ENCODE assay signal across 1 cellular context in genomic region chr6:31158140-31158862, GRCh38.
A peak's percentile ranks its signal among the peaks of the same experiment; 100 is the strongest.
TF ChIP-seq lines count a peak whose summit lies in the region.

Gene TCF19 (plus strand): TSS chr6:31158589. CDS start chr6:31159470, 881 bp downstream.

TF ChIP-seq in K562, 482 proteins besides CTCF, POLR2A, EP300 and RAD21 (continued from another document and continues in another):
- no peak for TF ChIP-seq RERE (CRISPR knock-in tag; IDR thresholded peaks at IDR 0.05; ENCODE audit: borderline replicate concordance)
- TF ChIP-seq SOX6 (IDR thresholded peaks at IDR 0.05), result peak; percentile 30; the same call in 1 of the 2 replicates
- no peak for TF ChIP-seq ZNF398 (CRISPR knock-in tag; IDR thresholded peaks at IDR 0.05)
- TF ChIP-seq ESRRB (CRISPR knock-in tag; IDR thresholded peaks at IDR 0.05; ENCODE audit: borderline replicate concordance), result no peak
- peak; percentile 95 for TF ChIP-seq EGR1 (conservative IDR thresholded peaks at IDR 0.05)
- peak; percentile 49 for TF ChIP-seq CREB1 (IDR thresholded peaks at IDR 0.05)
- TF ChIP-seq CREB1 (CRISPR knock-in tag; IDR thresholded peaks at IDR 0.05), result peak; percentile 76
- TF ChIP-seq ZNF232 (CRISPR knock-in tag; IDR thresholded peaks at IDR 0.05), result no peak
- TF ChIP-seq TCF3 (CRISPR knock-in tag; IDR thresholded peaks at IDR 0.05), result peak; percentile 19; the same call in 1 of the 2 replicates
- no peak for TF ChIP-seq DLX4 (CRISPR knock-in tag; IDR thresholded peaks at IDR 0.05)
- TF ChIP-seq BHLHE40 (IDR thresholded peaks at IDR 0.05; ENCODE audit: low read length), result peak; percentile 91
- TF ChIP-seq ZNF354B (CRISPR knock-in tag; IDR thresholded peaks at IDR 0.05), result no peak
- TF ChIP-seq FOSL1 (tag; conservative IDR thresholded peaks at IDR 0.05), result no peak
- TF ChIP-seq ZNF239 (CRISPR knock-in tag; IDR thresholded peaks at IDR 0.05), result no peak
- TF ChIP-seq ZNF197 (CRISPR knock-in tag; IDR thresholded peaks at IDR 0.05; ENCODE audit: low read depth), result no peak
- TF ChIP-seq ZNF124 (CRISPR knock-in tag; IDR thresholded peaks at IDR 0.05), result no peak
- no peak for TF ChIP-seq MLX (CRISPR knock-in tag; conservative IDR thresholded peaks at IDR 0.05)
- 0 out of 2 replicates have a peak, but pooled peaks have one; percentile 48 for TF ChIP-seq HLTF (IDR thresholded peaks at IDR 0.05)
- TF ChIP-seq SRSF3 (IDR thresholded peaks at IDR 0.05; ENCODE audit: insufficient read depth, low read length), result no peak
- TF ChIP-seq SREBF1 (IDR thresholded peaks at IDR 0.05; ENCODE audit: borderline replicate concordance, low read depth, low read length), result no peak
- TF ChIP-seq POLR2G (IDR thresholded peaks at IDR 0.05; ENCODE audit: low read depth, low read length), result peak; percentile 85
- TF ChIP-seq HNRNPUL1 (IDR thresholded peaks at IDR 0.05; ENCODE audit: low read length), result no peak
- TF ChIP-seq RHOXF2B (CRISPR knock-in tag; conservative IDR thresholded peaks at IDR 0.05), result no peak
- TF ChIP-seq HNRNPLL (IDR thresholded peaks at IDR 0.05; ENCODE audit: low read depth, low read length, poor library complexity, severe bottlenecking), result peak; percentile 94
- TF ChIP-seq ZC3H8 (IDR thresholded peaks at IDR 0.05), result no peak
- no peak for TF ChIP-seq ZNF586 (CRISPR knock-in tag; conservative IDR thresholded peaks at IDR 0.05)
- peak; percentile 96 for TF ChIP-seq ZBTB2 (IDR thresholded peaks at IDR 0.05)
- no peak for TF ChIP-seq SNRNP70 (optimal IDR thresholded peaks at IDR 0.05; ENCODE audit: low read depth, low read length)
- no peak for TF ChIP-seq NR2F6 (CRISPR knock-in tag; IDR thresholded peaks at IDR 0.05)
- TF ChIP-seq HCFC1 (IDR thresholded peaks at IDR 0.05; ENCODE audit: low read depth, low read length), result peak; percentile 7; the same call in 1 of the 2 replicates
- no peak; the same call in 1 of the 2 replicates for TF ChIP-seq ZNF165 (CRISPR knock-in tag; IDR thresholded peaks at IDR 0.05; ENCODE audit: borderline replicate concordance)
- no peak for TF ChIP-seq CGGBP1 (CRISPR knock-in tag; IDR thresholded peaks at IDR 0.05)
- TF ChIP-seq AFF1 (IDR thresholded peaks at IDR 0.05; ENCODE audit: low read depth in 1 of 2, partially characterized antibody in 2 of 2), result no peak
- TF ChIP-seq KAT2B (IDR thresholded peaks at IDR 0.05; ENCODE audit: low read depth, low read length), result no peak
- TF ChIP-seq ESRRA (IDR thresholded peaks at IDR 0.05; ENCODE audit: borderline replicate concordance, low read depth), result peak; percentile 22; the same call in 1 of the 2 replicates
- 0 out of 2 replicates have a peak, but pooled peaks have one; percentile 27 for TF ChIP-seq SMAD4 (CRISPR knock-in tag; conservative IDR thresholded peaks at IDR 0.05)
- 0 out of 2 replicates have a peak, but pooled peaks have one; percentile 53 for TF ChIP-seq TAF7 (tag; IDR thresholded peaks at IDR 0.05)
- peak; percentile 94 for TF ChIP-seq E2F4 (CRISPR knock-in tag; IDR thresholded peaks at IDR 0.05; ENCODE audit: low read depth)
- no peak for TF ChIP-seq ZNF277 (CRISPR knock-in tag; IDR thresholded peaks at IDR 0.05; ENCODE audit: borderline replicate concordance)
- peak; percentile 21 for TF ChIP-seq POU5F1 (IDR thresholded peaks at IDR 0.05; ENCODE audit: borderline replicate concordance, low read depth, low read length, partially characterized antibody)
- peak; percentile 96 for TF ChIP-seq E2F1 (CRISPR knock-in tag; IDR thresholded peaks at IDR 0.05)
- TF ChIP-seq L3MBTL2 (IDR thresholded peaks at IDR 0.05), result peak; percentile 86
